ENCODE assay signal across 11 cellular contexts in genomic region chr7:28044825-28045224, GRCh38.
DNase-seq lines count a peak whose midpoint lies in the region; ATAC-seq and TF ChIP-seq lines count a peak whose summit lies in the region.
"Had no signal": no experiment of that assay in that cellular context is flagged by ENCODE, and none has a peak within 500 bp of the region (broad histone marks: within the 10 kb centered on the region; RNA-seq: fewer than 3 reads in every experiment).

No MANE protein-coding gene starts in this region.

- no peaks in the 10 kb centered on the region for H4K20me1 ChIP-seq in H9 (ENCODE audit: control insufficient read depth, insufficient read depth, insufficient read length)
- H4K20me1 ChIP-seq: BLaER1 had no signal

- H3K23ac ChIP-seq in H9 (ENCODE audit: insufficient read length, low read depth, low read length) (no peak overlapping the region), trophoblast cell (ENCODE audit: low read length) (no peak overlapping the region)

- H3K36me3 ChIP-seq in trophoblast cell (ENCODE audit: control insufficient read depth in 1 of 2, insufficient read depth in 2 of 2, low read length in 2 of 2): no peaks in the 10 kb centered on the region
- H3K36me3 ChIP-seq: BLaER1, HAP-1 had no signal

- H3K9me3 ChIP-seq in H9 (ENCODE audit: control insufficient read depth, low read depth, low read length) (no peaks in the 10 kb centered on the region), trophoblast cell (ENCODE audit: insufficient read depth, low read depth, low read length) (no peaks in the 10 kb centered on the region)
- H3K9me3 ChIP-seq: BLaER1, HAP-1 had no signal

- TF ChIP-seq CTCF in H9 (conservative IDR thresholded peaks at IDR 0.05) (peak; percentile 41; the same call in 2 of the 3 replicates), foreskin keratinocyte (conservative IDR thresholded peaks at IDR 0.05) (peak; percentile 18)

- H3K9ac ChIP-seq in H9 (ENCODE audit: extremely low read depth, insufficient read length, low read length) (no peak overlapping the region), trophoblast cell (ENCODE audit: low read length) (no peak overlapping the region)
- H3K9ac ChIP-seq: BLaER1 had no signal

- H3K4ac ChIP-seq in H9 (ENCODE audit: low read depth, low read length) (no peak overlapping the region), trophoblast cell (ENCODE audit: low read depth, low read length) (no peak overlapping the region)

- no peak overlapping the region for H3K14ac ChIP-seq in H9 (ENCODE audit: insufficient read depth, low read length)
- H3K14ac ChIP-seq in trophoblast cell (ENCODE audit: low read length): no peak overlapping the region

- no peak overlapping the region for H2BK15ac ChIP-seq in H9 (ENCODE audit: low read depth, low read length)

- no peak overlapping the region for H2AK5ac ChIP-seq in H9 (ENCODE audit: insufficient read length, low read length)
- no peak overlapping the region for H2AK5ac ChIP-seq in trophoblast cell (ENCODE audit: low read length)

- H4K8ac ChIP-seq in H9 (replicated peaks; ENCODE audit: insufficient read length, low read depth, low read length) (no peak overlapping the region), trophoblast cell (ENCODE audit: low read depth, low read length) (no peak overlapping the region)

- H2BK5ac ChIP-seq in H9 (ENCODE audit: insufficient read length, low read length): no peak overlapping the region
- H2BK5ac ChIP-seq in trophoblast cell (ENCODE audit: low read depth, low read length, poor library complexity): no peak overlapping the region

- ATAC-seq in foreskin keratinocyte: no peak

- no peak overlapping the region for H4K12ac ChIP-seq in trophoblast cell (ENCODE audit: low read depth, low read length)

- DNase-seq in H9 (peak; percentile 43), NCI-H69 (lab: John Stamatoyannopoulos, UW) (peak; percentile 35), foreskin keratinocyte (no peak), trophoblast cell (no peak), HT-29 (ENCODE audit: low spot score) (no peak), NCI-H82 treated with DMSO at 0.1 percent for 48 hours (lab: John Stamatoyannopoulos, UW; ENCODE audit: unreplicated experiment) (no peak), NCI-H2081 (lab: John Stamatoyannopoulos, UW) (no peak)
- DNase-seq: CD8-positive, alpha-beta memory T cell; NCI-H2107 had no signal

- H3K18ac ChIP-seq in H9 (ENCODE audit: insufficient read length, low read depth, low read length) (no peak overlapping the region), trophoblast cell (ENCODE audit: low read length) (no peak overlapping the region)

- peaks cover 2% of the 10 kb centered on the region; the same call in 1 of the 2 replicates for H3K4me1 ChIP-seq in H9 (ENCODE audit: insufficient read depth, low read length)
- peaks cover 31% of the 10 kb centered on the region for H3K4me1 ChIP-seq in foreskin keratinocyte
- H3K4me1 ChIP-seq in trophoblast cell (ENCODE audit: control insufficient read depth in 1 of 2, insufficient read depth in 2 of 2, low read length in 2 of 2): peaks cover 8 to 9% of the 10 kb centered on the region in 2 experiments
- H3K4me1 ChIP-seq: BLaER1 had no signal

- H3K4me3 Mint-ChIP-seq in H9: no peak overlapping the region
- H3K4me3 Mint-ChIP-seq: CD8-positive, alpha-beta memory T cell had no signal

- H4K5ac ChIP-seq in H9 (ENCODE audit: insufficient read length, low read depth, low read length): no peak overlapping the region

- no peaks in the 10 kb centered on the region for H3K27me3 ChIP-seq in H9 (ENCODE audit: insufficient read depth, low read length)
- H3K27me3 ChIP-seq in foreskin keratinocyte: no peaks in the 10 kb centered on the region
- H3K27me3 ChIP-seq in trophoblast cell (ENCODE audit: insufficient read depth, low read length): no peaks in the 10 kb centered on the region
- H3K27me3 ChIP-seq: BLaER1 had no signal

- H3K4me2 ChIP-seq in H9 (ENCODE audit: insufficient read depth, insufficient read length, low read length) (no peak overlapping the region), trophoblast cell (ENCODE audit: low read length) (no peak overlapping the region)
- H3K4me2 ChIP-seq: BLaER1 had no signal

- no peak overlapping the region for H3K4me3 ChIP-seq in trophoblast cell (ENCODE audit: low read depth, low read length)
- H3K4me3 ChIP-seq: BLaER1, HAP-1 had no signal

- H4K91ac ChIP-seq in H9 (ENCODE audit: insufficient read length, low read depth, low read length) (no peak overlapping the region), trophoblast cell (ENCODE audit: low read depth, low read length) (no peak overlapping the region)

- H3K23me2 ChIP-seq in H9 (ENCODE audit: insufficient read length, low read depth, low read length, poor library complexity, severe bottlenecking): no peaks in the 10 kb centered on the region

- H3K79me1 ChIP-seq in H9 (ENCODE audit: insufficient read depth, low read depth, low read length, poor library complexity, severe bottlenecking) (no peaks in the 10 kb centered on the region), trophoblast cell (ENCODE audit: low read length) (peaks cover 12% of the 10 kb centered on the region)

- H3K79me2 ChIP-seq in H9 (ENCODE audit: insufficient read depth, low read length) (no peaks in the 10 kb centered on the region; the same call in 1 of the 2 replicates), trophoblast cell (ENCODE audit: control insufficient read depth, insufficient read depth, low read length, poor library complexity) (no peaks in the 10 kb centered on the region)

- no peaks in the 10 kb centered on the region for H3K36me3 Mint-ChIP-seq in H9 (ENCODE audit: insufficient read depth in 1 of 3, low read depth in 3 of 3)

- H3K56ac ChIP-seq in H9 (ENCODE audit: insufficient read length, low read depth, low read length): no peak overlapping the region

- H2BK20ac ChIP-seq in H9 (ENCODE audit: low read depth, low read length, poor library complexity, severe bottlenecking): no peak overlapping the region

- no peak overlapping the region for H3K27ac Mint-ChIP-seq in H9

- no peak overlapping the region for H2BK12ac ChIP-seq in H9 (ENCODE audit: insufficient read length, low read depth, low read length)
- no peak overlapping the region for H2BK12ac ChIP-seq in trophoblast cell (ENCODE audit: low read length)

- no peak overlapping the region for H3T11ph ChIP-seq in H9 (ENCODE audit: low read length)

- H3K9me3 Mint-ChIP-seq in H9: no peaks in the 10 kb centered on the region
- H3K9me3 Mint-ChIP-seq: CD8-positive, alpha-beta memory T cell had no signal

- H2AFZ ChIP-seq in H9 (ENCODE audit: low read length) (no peak overlapping the region), trophoblast cell (ENCODE audit: insufficient read depth, low read length, poor library complexity) (no peak overlapping the region)

- H3K4me1 Mint-ChIP-seq in H9: peaks cover 11 to 13% of the 10 kb centered on the region in 2 experiments
- H3K4me1 Mint-ChIP-seq: CD8-positive, alpha-beta memory T cell had no signal

- no peaks in the 10 kb centered on the region; the same call in 1 of the 2 replicates for H3K27me3 Mint-ChIP-seq in H9 (ENCODE audit: low read depth)
- H3K27me3 Mint-ChIP-seq: CD8-positive, alpha-beta memory T cell had no signal

- H3K27ac ChIP-seq in H9 (ENCODE audit: insufficient read length, low read depth, low read length): no peak overlapping the region
- no peak overlapping the region for H3K27ac ChIP-seq in foreskin keratinocyte
- H3K27ac ChIP-seq in trophoblast cell (ENCODE audit: low read depth, low read length): peak overlapping the region; percentile 32
- H3K27ac ChIP-seq: BLaER1 had no signal

- H2BK120ac ChIP-seq in H9 (ENCODE audit: low read depth, low read length, poor library complexity, severe bottlenecking): no peak overlapping the region
- no peak overlapping the region for H2BK120ac ChIP-seq in trophoblast cell (ENCODE audit: insufficient read depth, low read length, poor library complexity)

Comparison
In these comparisons a context has a peak if more than half of its experiments do, and no peak if none do; other contexts are left out.
1. DNase-seq: peak in H9 (single experiment) and NCI-H69 (single experiment); none in foreskin keratinocyte (0 of 2), trophoblast cell (0 of 2), HT-29 (single experiment), NCI-H82 treated with DMSO at 0.1 percent for 48 hours (single experiment) and NCI-H2081 (0 of 2).